Comparison of ENCODE assay signal across 8 cellular contexts in genomic region chr17:50290074-50290702, GRCh38. TPM values are rescaled to one million over a fixed set of nuclear protein-coding genes. Genes with fewer than 3 reads are reported as not detected.
A peak's percentile ranks its signal among the peaks of the same experiment; 100 is the strongest.
DNase-seq lines count a peak whose midpoint lies in the region; ATAC-seq and FAIRE-seq lines count a peak whose summit lies in the region.

No MANE protein-coding gene starts in this region.

- peaks cover 19% of the 10 kb centered on the region for H3K4me1 Mint-ChIP-seq in activated T-cell treated with anti-CD3 and anti-CD28 coated beads, Interleukin-2, amount 50 U/mL, for 72 hours (ENCODE audit: low read depth)

- H3K27ac Mint-ChIP-seq in activated T-cell treated with anti-CD3 and anti-CD28 coated beads, Interleukin-2, amount 50 U/mL, for 72 hours, result peak overlapping the region; percentile 58

- intact Hi-C loops in left ventricle myocardium superior (cut with micrococcal nuclease), result no loop called here

- H3K36me3 Mint-ChIP-seq in activated T-cell treated with anti-CD3 and anti-CD28 coated beads, Interleukin-2, amount 50 U/mL, for 72 hours (ENCODE audit: insufficient read depth in 2 of 2), result no peaks in the 10 kb centered on the region

- DNase-seq in Ammon's horn (ENCODE audit: low spot score) (peak; percentile 66), HTR-8/SVneo (ENCODE audit: insufficient read length, low spot score) (peak; percentile 93), left ventricle myocardium superior (peak; percentile 68), skeletal muscle cell (ENCODE audit: low read depth) (peak; percentile 99)
- peak; percentile 36 to 40 for DNase-seq in activated T-cell treated with anti-CD3 and anti-CD28 coated beads, Interleukin-2, amount 50 U/mL, for 72 hours

- ATAC-seq in activated T-cell treated with anti-CD3 and anti-CD28 coated beads, Interleukin-2, amount 50 U/mL, for 72 hours (replicated peaks in 1 of 2), result peak; percentile 98 to 99
- ATAC-seq in left ventricle myocardium superior, result peak; percentile 95
- no peak for ATAC-seq in GM21825 (IDR thresholded peaks at IDR 0.05; ENCODE audit: unreplicated experiment)
- no peak for ATAC-seq in GM18517 (IDR thresholded peaks at IDR 0.05; ENCODE audit: unreplicated experiment)
- no peak for ATAC-seq in GM19397 (IDR thresholded peaks at IDR 0.05; ENCODE audit: unreplicated experiment)

- peak overlapping the region; percentile 42 for H3K4me3 ChIP-seq in skeletal muscle cell (ENCODE audit: low read depth, low read length)

- FAIRE-seq in HTR-8/SVneo (lab: Jason Lieb, UNC), result peak; percentile 93

- H3K4me3 Mint-ChIP-seq in activated T-cell treated with anti-CD3 and anti-CD28 coated beads, Interleukin-2, amount 50 U/mL, for 72 hours, result peak overlapping the region; percentile 36 to 70

- H3K27me3 Mint-ChIP-seq in activated T-cell treated with anti-CD3 and anti-CD28 coated beads, Interleukin-2, amount 50 U/mL, for 72 hours (ENCODE audit: low read depth), result peaks cover 14% of the 10 kb centered on the region

- no peaks in the 10 kb centered on the region for H3K9me3 Mint-ChIP-seq in activated T-cell treated with anti-CD3 and anti-CD28 coated beads, Interleukin-2, amount 50 U/mL, for 72 hours

RNA-seq across cellular contexts. Expression of gene TMEM92, which starts 15.9 kb away (rescaled TPM):
- total RNA-seq in activated T-cell treated with anti-CD3 and anti-CD28 coated beads, Interleukin-2, amount 50 U/mL, for 72 hours, result under 1 TPM in 1 of 2 donors, not detected in 1; 0.51 TPM
- not detected for total RNA-seq in left ventricle myocardium superior

RNA-seq across cellular contexts. Expression of gene XYLT2, which starts 55.7 kb away (rescaled TPM):
- 10 to 100 TPM; 24.2 to 43.8 TPM for total RNA-seq in activated T-cell treated with anti-CD3 and anti-CD28 coated beads, Interleukin-2, amount 50 U/mL, for 72 hours
- 18.0 TPM for total RNA-seq in left ventricle myocardium superior

Comparison
In these comparisons a context has a peak if more than half of its experiments do, and no peak if none do; other contexts are left out.
1. DNase-seq: peak in every context shown above with its lines; median percentile 99 in skeletal muscle cell; 93 in HTR-8/SVneo; 68 in left ventricle myocardium superior; 66 in Ammon's horn; 38 in activated T-cell treated with anti-CD3 and anti-CD28 coated beads, Interleukin-2, amount 50 U/mL, for 72 hours.
2. ATAC-seq: peak in activated T-cell treated with anti-CD3 and anti-CD28 coated beads, Interleukin-2, amount 50 U/mL, for 72 hours (2 of 2) and left ventricle myocardium superior (single experiment); none in GM21825 (single experiment), GM18517 (single experiment) and GM19397 (single experiment).